Comparison of ENCODE assay signal across 1 cellular context in genomic region chr14:93940437-93940836, GRCh38.
TF ChIP-seq lines count a peak whose summit lies in the region.

No MANE protein-coding gene starts in this region.

TF ChIP-seq in HEK293T, 16 proteins besides CTCF, POLR2A, EP300 and RAD21:
- TF ChIP-seq ARNT (IDR thresholded peaks at IDR 0.05): no peak
- no peak for TF ChIP-seq BHLHE40 (IDR thresholded peaks at IDR 0.05; ENCODE audit: borderline replicate concordance)
- no peak for TF ChIP-seq FOXM1 (IDR thresholded peaks at IDR 0.05; ENCODE audit: borderline replicate concordance)
